ENCODE assay signal across 11 cellular contexts in the genomic region with DNA sequence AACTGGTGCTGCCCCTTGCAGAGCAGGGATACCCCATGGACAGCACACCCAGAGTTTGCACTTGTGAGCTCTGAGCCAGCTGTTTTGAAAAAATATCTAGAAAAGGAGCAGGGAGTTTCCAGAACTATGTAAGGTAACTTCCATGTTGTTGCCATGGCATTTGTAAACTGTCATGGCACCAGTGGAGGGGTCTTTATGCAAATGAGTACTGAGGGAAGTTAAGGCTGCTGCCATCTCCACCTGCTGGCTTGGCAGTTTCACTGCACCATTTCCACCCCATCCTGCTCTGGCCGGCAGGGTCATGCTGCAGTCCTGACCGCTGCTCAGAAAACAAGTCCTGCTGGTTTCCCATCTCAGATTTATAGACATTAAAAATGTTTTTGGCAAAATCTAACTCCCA. TPM values are rescaled to one million over a fixed set of nuclear protein-coding genes. Genes with fewer than 3 reads are reported as not detected.
A peak's percentile ranks its signal among the peaks of the same experiment; 100 is the strongest.
DNase-seq lines count a peak whose midpoint lies in the region; ATAC-seq and TF ChIP-seq lines count a peak whose summit lies in the region.
"Had no signal": no experiment of that assay in that cellular context is flagged by ENCODE, and none has a peak within 500 bp of the region (broad histone marks: within the 10 kb centered on the region; RNA-seq: fewer than 3 reads in every experiment).

No MANE protein-coding gene starts in this region.

- no peaks in the 10 kb centered on the region for H3K4me1 ChIP-seq in Loucy (ENCODE audit: insufficient read depth, low read length, poor library complexity, severe bottlenecking)
- H3K4me1 ChIP-seq: colonic mucosa had no signal

- no peaks in the 10 kb centered on the region for H3F3A ChIP-seq in Loucy (ENCODE audit: low read depth)

- H3K4me3 Mint-ChIP-seq in stimulated activated naive CD8-positive, alpha-beta T cell treated with anti-CD3 and anti-CD28 coated beads, Interleukin-15, amount 100 ng/mL, for 72 hours, result no peak overlapping the region

- ATAC-seq in GM19351 (IDR thresholded peaks at IDR 0.05; ENCODE audit: unreplicated experiment), result peak; percentile 71
- ATAC-seq in stimulated activated naive CD8-positive, alpha-beta T cell treated with anti-CD3 and anti-CD28 coated beads, Interleukin-15, amount 100 ng/mL, for 72 hours, result no peak
- no peak for ATAC-seq in HG03175 (IDR thresholded peaks at IDR 0.05; ENCODE audit: unreplicated experiment)

- no peaks in the 10 kb centered on the region for H3K27me3 ChIP-seq in Loucy (ENCODE audit: insufficient read depth, low read length, poor library complexity, severe bottlenecking)
- H3K27me3 ChIP-seq: colonic mucosa had no signal

- no peaks in the 10 kb centered on the region for H3K9me2 ChIP-seq in Loucy (replicated peaks; ENCODE audit: low read depth, low read length)

- no peak overlapping the region for H2AFZ ChIP-seq in Loucy (ENCODE audit: low read length)

- H3K4me3 ChIP-seq in AG10803 (ENCODE audit: low read length) (no peak overlapping the region), Loucy (ENCODE audit: low read length, poor library complexity, severe bottlenecking) (no peak overlapping the region), fibroblast of villous mesenchyme (ENCODE audit: low read depth, low read length) (no peak overlapping the region)
- H3K4me3 ChIP-seq: colonic mucosa had no signal

- TF ChIP-seq CTCF in AG10803 (conservative IDR thresholded peaks at IDR 0.05; ENCODE audit: low read length), result peak; percentile 36
- TF ChIP-seq CTCF in Loucy (conservative IDR thresholded peaks at IDR 0.05; ENCODE audit: low read length), result peak; percentile 54
- TF ChIP-seq CTCF in fibroblast of villous mesenchyme (IDR thresholded peaks at IDR 0.05; ENCODE audit: insufficient read depth, low read depth, low read length), result peak; percentile 7

- peaks cover 12% of the 10 kb centered on the region for H3K27me3 Mint-ChIP-seq in stimulated activated naive CD8-positive, alpha-beta T cell treated with anti-CD3 and anti-CD28 coated beads, Interleukin-15, amount 100 ng/mL, for 72 hours

- H3K4me2 ChIP-seq in Loucy (ENCODE audit: low read depth, low read length, poor library complexity, severe bottlenecking), result no peak overlapping the region

- no peak overlapping the region for H3K27ac Mint-ChIP-seq in stimulated activated naive CD8-positive, alpha-beta T cell treated with anti-CD3 and anti-CD28 coated beads, Interleukin-15, amount 100 ng/mL, for 72 hours

- no peaks in the 10 kb centered on the region for H3K79me2 ChIP-seq in Loucy (ENCODE audit: insufficient read depth, low read length)

- H3K9me3 Mint-ChIP-seq in stimulated activated naive CD8-positive, alpha-beta T cell treated with anti-CD3 and anti-CD28 coated beads, Interleukin-15, amount 100 ng/mL, for 72 hours, result peaks cover 18 to 30% of the 10 kb centered on the region in 2 donors

- no peaks in the 10 kb centered on the region for H4K20me1 ChIP-seq in Loucy (ENCODE audit: insufficient read depth, low read length, poor library complexity, severe bottlenecking)

- DNase-seq in AG10803 (ENCODE audit: low read depth) (no peak), fibroblast of villous mesenchyme (ENCODE audit: low read depth) (no peak), caudate nucleus (lab: John Stamatoyannopoulos, UW) (no peak)
- no peak for DNase-seq in activated CD4-positive, alpha-beta T cell treated with anti-CD3 and anti-CD28 coated beads for 1 hour
- DNase-seq in stimulated activated naive CD8-positive, alpha-beta T cell treated with anti-CD3 and anti-CD28 coated beads, Interleukin-15, amount 100 ng/mL, for 72 hours, result no peak
- DNase-seq: colonic mucosa, NCI-H1436 had no signal

- H3K9me3 ChIP-seq in Loucy (ENCODE audit: insufficient read depth, low read depth, low read length), result peaks cover 12% of the 10 kb centered on the region; the same call in 1 of the 2 replicates
- H3K9me3 ChIP-seq: colonic mucosa had no signal

- H3K36me3 ChIP-seq in Loucy (ENCODE audit: insufficient read depth, low read length), result no peaks in the 10 kb centered on the region
- H3K36me3 ChIP-seq: colonic mucosa had no signal

- no peak overlapping the region for H3K9ac ChIP-seq in Loucy (ENCODE audit: low read depth, low read length, poor library complexity, severe bottlenecking)

- H3K27ac ChIP-seq in caudate nucleus (ENCODE audit: low read depth, low read length), result no peak overlapping the region
- H3K27ac ChIP-seq: colonic mucosa had no signal

- no peaks in the 10 kb centered on the region for H3K4me1 Mint-ChIP-seq in stimulated activated naive CD8-positive, alpha-beta T cell treated with anti-CD3 and anti-CD28 coated beads, Interleukin-15, amount 100 ng/mL, for 72 hours

RNA-seq across cellular contexts. Expression of a gene that starts 52.3 kb away (rescaled TPM):
- total RNA-seq in fibroblast of villous mesenchyme, result under 0.01 and 1.6 TPM in 2 replicates
- total RNA-seq: pulmonary artery endothelial cell had no signal
